In genomic region chr1:93344484-93344883, GRCh38 we compare ENCODE assay signal across 15 cellular contexts. TPM values are rescaled to one million over a fixed set of nuclear protein-coding genes. Genes with fewer than 3 reads are reported as not detected.
DNase-seq lines count a peak whose midpoint lies in the region; ATAC-seq, FAIRE-seq and TF ChIP-seq lines count a peak whose summit lies in the region.
"Had no signal": no experiment of that assay in that cellular context is flagged by ENCODE, and none has a peak within 500 bp of the region (broad histone marks: within the 10 kb centered on the region; RNA-seq: fewer than 3 reads in every experiment).

No MANE protein-coding gene starts in this region.

- H3K27ac Mint-ChIP-seq in T-helper 17 cell: peak overlapping the region; percentile 41
- H3K27ac Mint-ChIP-seq in chondrocyte (ENCODE audit: unreplicated experiment): no peak overlapping the region

- TF ChIP-seq CTCF in 22Rv1 (IDR thresholded peaks at IDR 0.05) (no peak), GM06990 (IDR thresholded peaks at IDR 0.05; ENCODE audit: insufficient read depth, low read length, poor library complexity, severe bottlenecking) (no peak), keratinocyte (optimal IDR thresholded peaks at IDR 0.05 in 1 of 3, IDR thresholded peaks at IDR 0.05 in 1 of 3, conservative IDR thresholded peaks at IDR 0.05 in 1 of 3; ENCODE audit: extremely low read depth in 1 of 3, insufficient read depth in 2 of 3, low read length in 3 of 3) (no peak), chondrocyte (IDR thresholded peaks at IDR 0.05) (no peak)

- no peaks in the 10 kb centered on the region for H3K27me3 ChIP-seq in GM06990 (replicated peaks; ENCODE audit: control insufficient read depth, insufficient read depth, low read length)
- H3K27me3 ChIP-seq in keratinocyte (ENCODE audit: control insufficient read depth, extremely low read depth, insufficient read depth, low read length): no peaks in the 10 kb centered on the region
- H3K27me3 ChIP-seq: heart right ventricle, right atrium auricular region had no signal

- H3K79me2 ChIP-seq in keratinocyte (ENCODE audit: control insufficient read depth, insufficient read depth, low read length): peaks cover 44% of the 10 kb centered on the region

- no peak for FAIRE-seq in keratinocyte (lab: Jason Lieb, UNC)
- FAIRE-seq: bronchial epithelial cell, GM18507 had no signal

- H3K9ac ChIP-seq in keratinocyte (ENCODE audit: control insufficient read depth, extremely low read depth, insufficient read depth, low read length): no peak overlapping the region

- peaks cover 19% of the 10 kb centered on the region for H3K4me1 ChIP-seq in keratinocyte (ENCODE audit: control insufficient read depth, extremely low read depth, insufficient read depth, low read length)

- H3K36me3 Mint-ChIP-seq in T-helper 17 cell (ENCODE audit: low read depth) (no peaks in the 10 kb centered on the region), chondrocyte (ENCODE audit: low read depth) (peaks cover 2% of the 10 kb centered on the region)

- ATAC-seq in T-helper 17 cell: no peak
- ATAC-seq in HG02840 (IDR thresholded peaks at IDR 0.05; ENCODE audit: low FRiP score, unreplicated experiment): no peak

- peak overlapping the region; percentile 22 for H3K4me2 ChIP-seq in keratinocyte (ENCODE audit: control insufficient read depth, extremely low read depth, insufficient read depth, low read depth, low read length)

- H3K4me3 Mint-ChIP-seq in T-helper 17 cell: no peak overlapping the region
- H3K4me3 Mint-ChIP-seq in chondrocyte (ENCODE audit: unreplicated experiment): no peak overlapping the region

- no peak overlapping the region for H2AFZ ChIP-seq in keratinocyte (ENCODE audit: control insufficient read depth, low read length)

- peak overlapping the region; percentile 98 for H3K27ac ChIP-seq in 22Rv1
- H3K27ac ChIP-seq in keratinocyte (ENCODE audit: control insufficient read depth, insufficient read depth, low read length): no peak overlapping the region

- no peak for DNase-seq in GM06990 (ENCODE audit: extremely low read depth, insufficient read length)
- DNase-seq in T-helper 17 cell: no peak
- no peak for DNase-seq in keratinocyte (ENCODE audit: low read depth, low spot score)
- no peak for DNase-seq in chondrocyte (ENCODE audit: low spot score)
- no peak for DNase-seq in NCI-H146 (lab: John Stamatoyannopoulos, UW)
- no peak for DNase-seq in NCI-H226
- DNase-seq: effector CD8-positive, alpha-beta T cell; heart right ventricle; NCI-H748 treated with DMSO at 0.1 percent for 48 hours had no signal

- H3K9me3 Mint-ChIP-seq in chondrocyte (ENCODE audit: low read depth): no peaks in the 10 kb centered on the region

- no peaks in the 10 kb centered on the region for H3K9me1 ChIP-seq in keratinocyte (ENCODE audit: control insufficient read depth, extremely low read depth, insufficient read depth, low read length)

- no peaks in the 10 kb centered on the region for H3K9me3 ChIP-seq in T-helper 17 cell (ENCODE audit: control insufficient read depth, low read length, poor library complexity, severe bottlenecking)
- H3K9me3 ChIP-seq in keratinocyte (ENCODE audit: control insufficient read depth, low read depth, low read length): no peaks in the 10 kb centered on the region
- H3K9me3 ChIP-seq: HAP-1, heart right ventricle, right atrium auricular region had no signal

- H4K20me1 ChIP-seq in keratinocyte (ENCODE audit: control insufficient read depth, extremely low read depth, insufficient read depth, low read length): peaks cover 4% of the 10 kb centered on the region

- peak overlapping the region; percentile 96; the same call in 1 of the 2 replicates for H3K4me3 ChIP-seq in GM06990 (replicated peaks; ENCODE audit: low read depth, low read length)
- H3K4me3 ChIP-seq in keratinocyte (ENCODE audit: control insufficient read depth in 2 of 3, extremely low read depth in 1 of 3, insufficient read depth in 2 of 3, low read depth in 1 of 3, low read length in 3 of 3): no peak overlapping the region

- H3K36me3 ChIP-seq in GM06990 (ENCODE audit: control insufficient read depth, insufficient read depth, low read length) (no peaks in the 10 kb centered on the region), keratinocyte (ENCODE audit: control insufficient read depth in 2 of 2, extremely low read depth in 1 of 2, insufficient read depth in 2 of 2, low read length in 2 of 2) (no peaks in the 10 kb centered on the region)
- H3K36me3 ChIP-seq: HAP-1, heart right ventricle, right atrium auricular region had no signal

- dilution Hi-C loops in keratinocyte (cut with MboI; ENCODE audit: extremely low pct_ligation_motif_present, low sequenced_read_pairs): no loop called here

- H3K27me3 Mint-ChIP-seq in T-helper 17 cell (no peaks in the 10 kb centered on the region), chondrocyte (ENCODE audit: low read depth) (no peaks in the 10 kb centered on the region)

- H3K4me1 Mint-ChIP-seq in T-helper 17 cell (peaks cover 20% of the 10 kb centered on the region), chondrocyte (ENCODE audit: low read depth) (peaks cover 19% of the 10 kb centered on the region)

RNA-seq across cellular contexts. Expression of gene DR1, which starts 1.2 kb away (rescaled TPM):
- total RNA-seq in T-helper 17 cell (10 to 100 TPM; 58.9 to 75.1 TPM), chondrocyte (62.7 to 66.9 TPM (median 65.3 TPM) in 3 replicates)
- 29.2 to 47.9 TPM (median 34.4 TPM) in 3 replicates for polyA plus RNA-seq in keratinocyte
- polyA plus RNA-seq in keratinocyte (2011; ENCODE audit: low read depth): 20.5 TPM
- polyA plus RNA-seq in keratinocyte (2011; cell fraction: cytosol; rRNA removed): 30.1 and 47.3 TPM in 2 replicates
- 17.5 and 19.8 TPM in 2 replicates for polyA plus RNA-seq in keratinocyte (2011; cell fraction: nucleus; rRNA removed)
- polyA plus RNA-seq in keratinocyte (2012; ENCODE audit: low replicate concordance): 36.8 and 43.7 TPM in 2 replicates
- 14.2 to 33.2 TPM (median 22.1 TPM) in 3 replicates for polyA minus RNA-seq in keratinocyte
- polyA minus RNA-seq in keratinocyte (2011; cell fraction: cytosol; rRNA and poly(A)+ RNA removed): 36.6 TPM
- polyA minus RNA-seq in keratinocyte (2011; cell fraction: nucleus; rRNA and poly(A)+ RNA removed): 7.3 and 19.1 TPM in 2 replicates
